In the genomic region with DNA sequence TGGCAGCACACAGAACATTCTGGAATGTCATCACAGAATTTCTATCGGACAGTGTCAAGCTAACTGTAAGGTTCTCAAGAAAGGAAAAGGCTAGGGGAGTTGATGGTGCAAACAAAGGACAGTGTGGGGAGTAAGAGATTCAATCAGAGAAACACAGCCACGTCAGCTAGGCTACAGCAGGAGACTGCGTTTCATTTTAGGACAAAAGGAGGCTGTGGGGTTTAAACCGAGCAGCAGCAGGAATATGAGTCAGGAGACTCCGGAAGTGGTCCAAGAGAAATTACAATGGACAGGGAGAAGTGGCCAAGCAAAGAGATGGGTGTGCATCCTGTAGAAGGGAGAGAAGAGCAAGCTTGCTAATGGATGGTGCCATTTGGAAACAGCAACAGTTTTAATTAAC, we compare ENCODE assay signal across 10 cellular contexts. TPM values are rescaled to one million over a fixed set of nuclear protein-coding genes. Genes with fewer than 3 reads are reported as not detected.
DNase-seq lines count a peak whose midpoint lies in the region; ATAC-seq and TF ChIP-seq lines count a peak whose summit lies in the region.
"Had no signal": no experiment of that assay in that cellular context is flagged by ENCODE, and none has a peak within 500 bp of the region (broad histone marks: within the 10 kb centered on the region; RNA-seq: fewer than 3 reads in every experiment).

No MANE protein-coding gene starts in this region.

- H3K27me3 Mint-ChIP-seq in CD4-positive, alpha-beta T cell = no peaks in the 10 kb centered on the region
- no peaks in the 10 kb centered on the region for H3K27me3 Mint-ChIP-seq in T-helper 17 cell

- intact Hi-C loops in CD4-positive, alpha-beta T cell (cut with DNase I, micrococcal nuclease) = no loop called here

- H3K18ac ChIP-seq in trophoblast cell (ENCODE audit: low read length) = no peak overlapping the region

- no peak overlapping the region for H2AFZ ChIP-seq in trophoblast cell (ENCODE audit: insufficient read depth, low read length, poor library complexity)

- no peak overlapping the region for H3K4me3 Mint-ChIP-seq in CD4-positive, alpha-beta T cell
- no peak overlapping the region for H3K4me3 Mint-ChIP-seq in T-helper 17 cell

- H2AK5ac ChIP-seq in trophoblast cell (ENCODE audit: low read length) = no peak overlapping the region

- peak overlapping the region; percentile 51 for H4K91ac ChIP-seq in trophoblast cell (ENCODE audit: low read depth, low read length)

- no peak overlapping the region for H3K23ac ChIP-seq in trophoblast cell (ENCODE audit: low read length)

- peaks cover 9% of the 10 kb centered on the region in 2 experiments for H3K4me1 ChIP-seq in trophoblast cell (ENCODE audit: control insufficient read depth in 1 of 2, insufficient read depth in 2 of 2, low read length in 2 of 2)

- H4K12ac ChIP-seq in trophoblast cell (ENCODE audit: low read depth, low read length) = no peak overlapping the region

- H3K79me1 ChIP-seq in trophoblast cell (ENCODE audit: low read length) = peaks cover 7% of the 10 kb centered on the region

- peak overlapping the region; percentile 62 for H4K8ac ChIP-seq in trophoblast cell (ENCODE audit: low read depth, low read length)

- no peaks in the 10 kb centered on the region for H3K4me1 Mint-ChIP-seq in CD4-positive, alpha-beta T cell (ENCODE audit: low read depth)
- peaks cover 7% of the 10 kb centered on the region for H3K4me1 Mint-ChIP-seq in T-helper 17 cell

- H2BK5ac ChIP-seq in trophoblast cell (ENCODE audit: low read depth, low read length, poor library complexity) = no peak overlapping the region

- POLR2A ChIA-PET in CD4-positive, alpha-beta T cell (lab: Charles Lee) = no interaction called here

- peak overlapping the region; percentile 24 for H3K27ac Mint-ChIP-seq in CD4-positive, alpha-beta T cell
- H3K27ac Mint-ChIP-seq in T-helper 17 cell = peak overlapping the region; percentile 29

- no peaks in the 10 kb centered on the region for H3K79me2 ChIP-seq in trophoblast cell (ENCODE audit: control insufficient read depth, insufficient read depth, low read length, poor library complexity)

- no peaks in the 10 kb centered on the region for H3K27me3 ChIP-seq in CD4-positive, alpha-beta T cell (ENCODE audit: control insufficient read depth, insufficient read depth, low read length)
- no peaks in the 10 kb centered on the region for H3K27me3 ChIP-seq in trophoblast cell (ENCODE audit: insufficient read depth, low read length)
- H3K27me3 ChIP-seq: stomach had no signal

- peak overlapping the region; percentile 68 for H2BK120ac ChIP-seq in trophoblast cell (ENCODE audit: insufficient read depth, low read length, poor library complexity)

- no peak overlapping the region for H3K4ac ChIP-seq in trophoblast cell (ENCODE audit: low read depth, low read length)

- H3K9me3 ChIP-seq in CD4-positive, alpha-beta T cell (ENCODE audit: control insufficient read depth, low read length) = no peaks in the 10 kb centered on the region
- H3K9me3 ChIP-seq in T-helper 17 cell (ENCODE audit: control insufficient read depth, low read length, poor library complexity, severe bottlenecking) (no peaks in the 10 kb centered on the region), trophoblast cell (ENCODE audit: insufficient read depth, low read depth, low read length) (no peaks in the 10 kb centered on the region)
- H3K9me3 ChIP-seq: stomach had no signal

- H3K27ac ChIP-seq in CD4-positive, alpha-beta T cell (ENCODE audit: low read depth, low read length) = no peak overlapping the region
- H3K27ac ChIP-seq in trophoblast cell (ENCODE audit: low read depth, low read length) = no peak overlapping the region

- no peaks in the 10 kb centered on the region for H3K9me3 Mint-ChIP-seq in CD4-positive, alpha-beta T cell

- peaks cover 73% of the 10 kb centered on the region for H3K36me3 Mint-ChIP-seq in CD4-positive, alpha-beta T cell (ENCODE audit: low read depth)
- peaks cover 13% of the 10 kb centered on the region for H3K36me3 Mint-ChIP-seq in T-helper 17 cell (ENCODE audit: low read depth)

- H3K4me3 ChIP-seq in fibroblast of mammary gland (ENCODE audit: control insufficient read depth, low read depth, low read length) = no peak overlapping the region
- H3K4me3 ChIP-seq in trophoblast cell (ENCODE audit: low read depth, low read length) = no peak overlapping the region
- H3K4me3 ChIP-seq: stomach had no signal

- CTCF ChIA-PET in CD4-positive, alpha-beta T cell (lab: Charles Lee) = no interaction called here

- H2BK12ac ChIP-seq in trophoblast cell (ENCODE audit: low read length) = peak overlapping the region; percentile 54

- no peak overlapping the region for H3K9ac ChIP-seq in trophoblast cell (ENCODE audit: low read length)

- ATAC-seq in CD4-positive, alpha-beta T cell (ENCODE audit: poor library complexity) = no peak
- ATAC-seq in T-helper 17 cell (no peak), HG02870 (IDR thresholded peaks at IDR 0.05; ENCODE audit: unreplicated experiment) (no peak), HG02973 (IDR thresholded peaks at IDR 0.05; ENCODE audit: unreplicated experiment) (no peak)

- peaks cover 0 to 3% of the 10 kb centered on the region in 2 experiments for H3K36me3 ChIP-seq in trophoblast cell (ENCODE audit: control insufficient read depth in 1 of 2, insufficient read depth in 2 of 2, low read length in 2 of 2)

- WGBS in trophoblast cell (ENCODE audit: extremely low coverage, insufficient coverage, insufficient read length) = no CpG with 5 or more reads among the region's 5 CpGs

- H3K14ac ChIP-seq in trophoblast cell (ENCODE audit: low read length) = no peak overlapping the region

- H3K4me2 ChIP-seq in trophoblast cell (ENCODE audit: low read length) = no peak overlapping the region

- no peak for TF ChIP-seq CTCF in CD4-positive, alpha-beta T cell (IDR thresholded peaks at IDR 0.05)
- no peak for TF ChIP-seq CTCF in fibroblast of mammary gland (conservative IDR thresholded peaks at IDR 0.05; ENCODE audit: control insufficient read depth, insufficient read depth, low read depth, low read length)

- DNase-seq in CD4-positive, alpha-beta T cell = no peak
- DNase-seq in T-helper 17 cell = no peak
- peak; percentile 57 for DNase-seq in fibroblast of mammary gland (ENCODE audit: low read depth)
- no peak for DNase-seq in trophoblast cell
- no peak for DNase-seq in NCI-H446 (lab: John Stamatoyannopoulos, UW)
- no peak for DNase-seq in cerebellar cortex (ENCODE audit: low spot score)
- DNase-seq: stimulated activated CD4-positive, alpha-beta T cell treated with anti-CD3 and anti-CD28 coated beads, Interleukin-4, amount 100 ng/mL, for 4 hours; stomach had no signal

RNA-seq across cellular contexts. Expression of a gene that starts 37.4 kb away (rescaled TPM):
- 1 to 10 TPM; 2.2 TPM for total RNA-seq in CD4-positive, alpha-beta T cell
- 10 to 100 TPM in 1 of 2 donors, 1 to 10 TPM in 1; 3.7 to 20.6 TPM for total RNA-seq in T-helper 17 cell
- polyA plus RNA-seq in trophoblast cell (2013) = 56.8 and 57.0 TPM in 2 replicates
